ENCODE assay signal across 16 cellular contexts in genomic region chr7:75716992-75717626, GRCh38. TPM values are rescaled to one million over a fixed set of nuclear protein-coding genes. Genes with fewer than 3 reads are reported as not detected.
DNase-seq lines count a peak whose midpoint lies in the region; ATAC-seq, FAIRE-seq and TF ChIP-seq lines count a peak whose summit lies in the region.
"Had no signal": no experiment of that assay in that cellular context is flagged by ENCODE, and none has a peak within 500 bp of the region (broad histone marks: within the 10 kb centered on the region; RNA-seq: fewer than 3 reads in every experiment).

No MANE protein-coding gene starts in this region.

- H3K36me3 ChIP-seq in adipocyte (ENCODE audit: control insufficient read depth, insufficient read depth, low read length, severe bottlenecking) (no peaks in the 10 kb centered on the region), gastroesophageal sphincter (no peaks in the 10 kb centered on the region)
- H3K36me3 ChIP-seq: thyroid gland had no signal

- FAIRE-seq in urothelium cell line (lab: Jason Lieb, UNC), result no peak

- H3K27me3 ChIP-seq in adipocyte (replicated peaks; ENCODE audit: control insufficient read depth, insufficient read depth, low read length) (no peaks in the 10 kb centered on the region), gastroesophageal sphincter (no peaks in the 10 kb centered on the region)
- H3K27me3 ChIP-seq: thyroid gland had no signal

- H3K9ac ChIP-seq in adipocyte (ENCODE audit: low read length), result no peak overlapping the region

- H3K9me3 ChIP-seq in adipocyte (ENCODE audit: control insufficient read depth, low read length), result no peaks in the 10 kb centered on the region
- H3K9me3 ChIP-seq in gastroesophageal sphincter, result no peaks in the 10 kb centered on the region
- H3K9me3 ChIP-seq: thyroid gland had no signal

- no peak for TF ChIP-seq EP300 in gastroesophageal sphincter (IDR thresholded peaks at IDR 0.05)

- H3K27ac ChIP-seq in gastroesophageal sphincter, result no peak overlapping the region
- H3K27ac ChIP-seq: 22Rv1, thyroid gland had no signal

- TF ChIP-seq CTCF in gastroesophageal sphincter (IDR thresholded peaks at IDR 0.05), result no peak

- DNase-seq in activated effector memory CD4-positive, alpha-beta T cell treated with anti-CD3 and anti-CD28 coated beads, Interleukin-2, amount 50 U/mL, for 16 hours, result peak; percentile 9
- DNase-seq in activated effector memory CD4-positive, alpha-beta T cell treated with Interleukin-2 at 50 U/mL for 16 hours, result no peak
- DNase-seq in adipocyte (ENCODE audit: low read depth), result peak; percentile 40
- DNase-seq in fibroblast of the conjunctiva (ENCODE audit: low read depth), result peak; percentile 16
- DNase-seq in urothelium cell line (ENCODE audit: low spot score), result peak; percentile 33
- DNase-seq in NCI-H1694 (lab: John Stamatoyannopoulos, UW), result no peak
- no peak for DNase-seq in HPDE6-E6E7 (ENCODE audit: extremely low spot score)
- DNase-seq: activated CD4-positive, alpha-beta T cell treated with anti-CD3 and anti-CD28 coated beads, Interleukin-2, amount 10 ng/mL, durations not matched to agents 24 days and 14 days; KBM-7; left cardiac atrium; SW 1271; thyroid gland had no signal

- H3K4me1 ChIP-seq in adipocyte (ENCODE audit: control insufficient read depth, insufficient read depth, low read length), result peaks cover 12% of the 10 kb centered on the region
- peaks cover 4 to 17% (median 8%) of the 10 kb centered on the region in 3 donors for H3K4me1 ChIP-seq in gastroesophageal sphincter

- ATAC-seq in gastroesophageal sphincter, result no peak
- ATAC-seq: activated T-helper 17 cell treated with anti-CD3 and anti-CD28 coated beads, Interleukin-2, amount 50 U/mL, for 72 hours; left cardiac atrium; natural killer cell treated with Interleukin-12 subunit alpha and Interleukin-12 subunit beta and Interleukin-15 and Interleukin-18, amount 100 ng/mL, for 72 hours had no signal

- 30 to 97% methylated on average over 2 to 6 of the region's 9 CpGs for WGBS in gastroesophageal sphincter (ENCODE audit: low coverage in 1 of 2), 2 donors

- H3K4me3 ChIP-seq in adipocyte (ENCODE audit: low read length) (no peak overlapping the region), gastroesophageal sphincter (no peak overlapping the region)
- H3K4me3 ChIP-seq: thyroid gland had no signal

- no peak for TF ChIP-seq POLR2A in gastroesophageal sphincter (IDR thresholded peaks at IDR 0.05)

RNA-seq across cellular contexts. Expression of gene HIP1, which starts 21.6 kb away (rescaled TPM):
- 10 to 100 TPM; 12.3 to 32.6 (median 22.6) TPM for total RNA-seq in gastroesophageal sphincter

RNA-seq across cellular contexts. Expression of gene CCL26, which starts 54.9 kb away (rescaled TPM):
- under 1 TPM in 2 of 4 donors, not detected in 2; 0.58 to 0.67 TPM for total RNA-seq in gastroesophageal sphincter
- total RNA-seq: activated CD4-positive, alpha-beta T cell treated with anti-CD3 and anti-CD28 coated beads, Interleukin-2, amount 10 ng/mL, durations not matched to agents 24 days and 14 days; activated T-helper 17 cell treated with anti-CD3 and anti-CD28 coated beads, Interleukin-2, amount 50 U/mL, for 72 hours; natural killer cell treated with Interleukin-12 subunit alpha and Interleukin-12 subunit beta and Interleukin-15 and Interleukin-18, amount 100 ng/mL, for 72 hours; thyroid gland had no signal

Comparison
In these comparisons a context has a peak if more than half of its experiments do, and no peak if none do; other contexts are left out.
1. DNase-seq: peak in activated effector memory CD4-positive, alpha-beta T cell treated with anti-CD3 and anti-CD28 coated beads, Interleukin-2, amount 50 U/mL, for 16 hours (single experiment), adipocyte (single experiment), fibroblast of the conjunctiva (single experiment) and urothelium cell line (single experiment); none in activated effector memory CD4-positive, alpha-beta T cell treated with Interleukin-2 at 50 U/mL for 16 hours (single experiment), NCI-H1694 (single experiment) and HPDE6-E6E7 (single experiment).